In genomic region chr12:56104815-56105476, GRCh38 we compare ENCODE assay signal across 7 cellular contexts. TPM values are rescaled to one million over a fixed set of nuclear protein-coding genes. Genes with fewer than 3 reads are reported as not detected.
DNase-seq lines count a peak whose midpoint lies in the region; ATAC-seq and TF ChIP-seq lines count a peak whose summit lies in the region.

No MANE protein-coding gene starts in this region.

- WGBS in mesodermal cell (ENCODE audit: insufficient coverage in 2 of 2), 2 experiments = 0 to 1% methylated on average over 34 to 37 of the region's 39 CpGs

- peaks cover 42% of the 10 kb centered on the region for H3K36me3 ChIP-seq in mesodermal cell (ENCODE audit: control insufficient read depth, insufficient read depth, low read length)
- peaks cover 32 to 36% (median 34%) of the 10 kb centered on the region in 3 donors for H3K36me3 ChIP-seq in tibial artery

- intact Hi-C loops in tibial artery (cut with DNase I; ENCODE audit: low total_unique reads) = loop anchor here (10.0 kb wide), 1 partner anchor 110 kb away; the partner anchor contains the start of gene SUOX

- H3K27ac ChIP-seq in coronary artery = peak overlapping the region; percentile 73 to 93
- peak overlapping the region; percentile 74 for H3K27ac ChIP-seq in mesodermal cell (ENCODE audit: low read depth, low read length, severe bottlenecking)
- peak overlapping the region; percentile 80 to 86 for H3K27ac ChIP-seq in tibial artery

- TF ChIP-seq CTCF in coronary artery (IDR thresholded peaks at IDR 0.05) (no peak), tibial artery (IDR thresholded peaks at IDR 0.05) (no peak)

- ATAC-seq in GM18907 (IDR thresholded peaks at IDR 0.05; ENCODE audit: unreplicated experiment) = peak; percentile 27
- ATAC-seq in HG02943 (IDR thresholded peaks at IDR 0.05; ENCODE audit: low read depth, unreplicated experiment) = peak; percentile 10
- ATAC-seq in SK-N-SH treated with all-trans-retinoic acid at 6 μM for 48 hours = peak; percentile 40
- no peak for ATAC-seq in HG03378 (IDR thresholded peaks at IDR 0.05; ENCODE audit: unreplicated experiment)

- H3K9me3 ChIP-seq in mesodermal cell (ENCODE audit: control insufficient read depth, low read length) (no peaks in the 10 kb centered on the region), tibial artery (no peaks in the 10 kb centered on the region)

- H3K4me3 ChIP-seq in coronary artery (peak overlapping the region; percentile 91), mesodermal cell (ENCODE audit: extremely low read depth, insufficient read depth, low read length, poor library complexity, severe bottlenecking) (peak overlapping the region; percentile 99), tibial artery (peak overlapping the region; percentile 62 to 70)

- no peaks in the 10 kb centered on the region for H3K27me3 ChIP-seq in tibial artery

- no peak for DNase-seq in coronary artery (ENCODE audit: low spot score)
- no peak for DNase-seq in tibial artery

- H3K4me1 ChIP-seq in mesodermal cell (ENCODE audit: control insufficient read depth, insufficient read depth, low read length, poor library complexity, severe bottlenecking) (peaks cover 10% of the 10 kb centered on the region), tibial artery (peaks cover 0 to 23% (median 21%) of the 10 kb centered on the region in 4 donors)

TF ChIP-seq in SK-N-SH treated with all-trans-retinoic acid at 6 μM for 48 hours, 23 proteins besides CTCF, POLR2A, EP300 and RAD21:
- TF ChIP-seq RARB (CRISPR knock-in tag; IDR thresholded peaks at IDR 0.05) (no peak), SNAI2 (CRISPR knock-in tag; IDR thresholded peaks at IDR 0.05) (no peak), POU6F1 (CRISPR knock-in tag; IDR thresholded peaks at IDR 0.05; ENCODE audit: borderline replicate concordance, low read depth) (no peak), CSRNP3 (CRISPR knock-in tag; IDR thresholded peaks at IDR 0.05) (no peak), CSDC2 (CRISPR knock-in tag; IDR thresholded peaks at IDR 0.05) (no peak), TSHZ2 (CRISPR knock-in tag; IDR thresholded peaks at IDR 0.05) (no peak), ZNF565 (CRISPR knock-in tag; conservative IDR thresholded peaks at IDR 0.05; ENCODE audit: low read depth) (no peak), ESRRG (CRISPR knock-in tag; IDR thresholded peaks at IDR 0.05) (no peak), ZFP30 (CRISPR knock-in tag; IDR thresholded peaks at IDR 0.05) (no peak), BACH2 (CRISPR knock-in tag; IDR thresholded peaks at IDR 0.05; ENCODE audit: borderline replicate concordance) (no peak), ZNF8 (CRISPR knock-in tag; IDR thresholded peaks at IDR 0.05) (no peak), TOX (CRISPR knock-in tag; IDR thresholded peaks at IDR 0.05; ENCODE audit: borderline replicate concordance) (no peak)

RNA-seq across cellular contexts. Expression of gene PA2G4, which starts 0.6 kb away (rescaled TPM):
- polyA plus RNA-seq in mesodermal cell (2013, experiment 1 of 2) = 162 TPM
- 143 TPM for polyA plus RNA-seq in mesodermal cell (2013, experiment 2 of 2)

RNA-seq across cellular contexts. Expression of gene RPL41, which starts 11.5 kb away (rescaled TPM):
- polyA plus RNA-seq in mesodermal cell (2013, experiment 1 of 2) = 4,048 TPM
- polyA plus RNA-seq in mesodermal cell (2013, experiment 2 of 2) = 3,832 TPM

RNA-seq across cellular contexts. Expression of gene ZC3H10, which starts 13.1 kb away (rescaled TPM):
- 3.9 TPM for polyA plus RNA-seq in mesodermal cell (2013, experiment 1 of 2)
- 2.8 TPM for polyA plus RNA-seq in mesodermal cell (2013, experiment 2 of 2)

RNA-seq across cellular contexts. Expression of gene ESYT1, which starts 23.1 kb away (rescaled TPM):
- 125 TPM for polyA plus RNA-seq in mesodermal cell (2013, experiment 1 of 2)
- 97.7 TPM for polyA plus RNA-seq in mesodermal cell (2013, experiment 2 of 2)

RNA-seq across cellular contexts. Expression of gene ERBB3, which starts 25.0 kb away (rescaled TPM):
- 22.3 TPM for polyA plus RNA-seq in mesodermal cell (2013, experiment 1 of 2)
- polyA plus RNA-seq in mesodermal cell (2013, experiment 2 of 2) = 17.1 TPM
